In the genomic region with DNA sequence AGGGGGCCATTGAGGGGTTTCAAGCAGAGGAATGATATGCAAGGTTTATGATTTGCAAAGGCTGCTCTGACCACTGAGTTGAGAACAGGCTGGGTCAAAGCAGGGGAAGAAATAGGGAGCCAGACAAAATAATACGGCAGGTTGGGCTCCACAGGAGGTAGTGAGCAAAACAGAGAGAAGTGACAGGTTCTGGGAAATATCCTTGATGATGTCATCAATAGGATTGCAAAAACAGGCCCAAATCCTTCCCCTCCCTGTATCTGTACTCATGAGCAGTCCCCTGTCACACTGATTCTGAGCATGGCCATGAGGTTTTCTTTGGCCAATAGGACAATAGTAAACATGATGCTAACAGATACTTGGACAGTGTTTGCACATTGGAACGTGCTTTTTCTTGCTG, we compare ENCODE assay signal across 22 cellular contexts.
"Had no signal": no experiment of that assay in that cellular context is flagged by ENCODE, and none has a peak within 500 bp of the region (broad histone marks: within the 10 kb centered on the region; RNA-seq: fewer than 3 reads in every experiment).

No MANE protein-coding gene starts in this region.

- H3K4me1 ChIP-seq: heart left ventricle, pancreas, suprapubic skin, upper lobe of left lung, uterus had no signal

- H3K4me1 Mint-ChIP-seq: naive B cell had no signal

- DNase-seq: effector CD8-positive, alpha-beta T cell; foreskin melanocyte; heart left ventricle; hippocampal formation; left colon; left ventricle myocardium superior; mesenchymal stem cell; naive B cell; occipital lobe; pancreas; right cardiac atrium; stimulated activated CD4-positive, alpha-beta T cell treated with anti-CD3 and anti-CD28 coated beads, Interleukin-2, amount 100 ng/mL, for 48 hours; stimulated activated naive CD8-positive, alpha-beta T cell treated with anti-CD3 and anti-CD28 coated beads, Interleukin-15, Interleukin-2, amounts not matched to agents 100 U/mL and 50 U/mL, for 24 hours; tibial artery; upper lobe of left lung; uterus had no signal

- H3K9me3 ChIP-seq: heart left ventricle, pancreas, suprapubic skin, tibial artery, upper lobe of left lung, uterus had no signal

- FAIRE-seq: pancreas had no signal

- H3K4me3 Mint-ChIP-seq: naive B cell, nephron had no signal

- H3K4me3 ChIP-seq: dorsolateral prefrontal cortex, heart left ventricle, lung, pancreas, smooth muscle cell, suprapubic skin, tibial artery, upper lobe of left lung, uterus had no signal

- H3K9me3 Mint-ChIP-seq: nephron had no signal

- H3K4me2 ChIP-seq: smooth muscle cell had no signal

- H3K27ac Mint-ChIP-seq: naive B cell, nephron, progenitor cell of endocrine pancreas had no signal

- ATAC-seq: heart left ventricle; left colon; left ventricle myocardium superior; pancreas; right cardiac atrium; stimulated activated naive CD8-positive, alpha-beta T cell treated with anti-CD3 and anti-CD28 coated beads, Interleukin-15, Interleukin-2, amounts not matched to agents 100 U/mL and 50 U/mL, for 24 hours had no signal

- H3K27me3 Mint-ChIP-seq: progenitor cell of endocrine pancreas had no signal

- H3K36me3 ChIP-seq: heart left ventricle, pancreas, suprapubic skin, tibial artery, upper lobe of left lung, uterus had no signal

- H3K27ac ChIP-seq: heart left ventricle, pancreas, suprapubic skin, tibial artery, upper lobe of left lung, uterus had no signal

- H3K36me3 Mint-ChIP-seq: naive B cell had no signal

- H3K27me3 ChIP-seq: dorsolateral prefrontal cortex, heart left ventricle, pancreas, suprapubic skin, tibial artery, upper lobe of left lung, uterus had no signal
